ENCODE assay signal across 19 cellular contexts in the genomic region with DNA sequence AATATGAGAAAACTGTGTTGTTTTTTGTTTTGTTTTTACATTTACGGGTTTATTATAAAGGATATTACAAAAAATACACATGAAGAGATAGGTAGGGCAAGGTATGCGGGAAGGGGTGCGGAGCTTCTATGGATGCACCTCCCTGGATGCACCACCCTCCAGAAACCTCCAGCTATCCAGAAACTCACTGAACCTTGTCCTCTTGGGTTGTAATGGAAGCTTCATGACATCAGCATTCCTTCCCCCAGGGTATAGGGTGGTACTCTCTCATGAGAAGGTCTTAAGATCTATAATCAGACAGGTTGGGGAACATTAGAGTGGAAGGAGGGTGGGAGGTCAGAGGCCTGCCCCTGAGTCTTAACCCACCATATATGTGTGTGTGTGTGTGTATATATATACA.
"Had no signal": no experiment of that assay in that cellular context is flagged by ENCODE, and none has a peak within 500 bp of the region (broad histone marks: within the 10 kb centered on the region; RNA-seq: fewer than 3 reads in every experiment).

No MANE protein-coding gene starts in this region.

- H3K27ac ChIP-seq: dorsolateral prefrontal cortex, neural progenitor cell, parathyroid adenoma, right lobe of liver, suprapubic skin, upper lobe of right lung, uterus had no signal

- H3K4me1 ChIP-seq: neural progenitor cell, parathyroid adenoma, upper lobe of right lung, uterus had no signal

- H3K36me3 ChIP-seq: neural progenitor cell, right lobe of liver, suprapubic skin, upper lobe of right lung, uterus had no signal

- ATAC-seq: left lobe of liver; naive thymus-derived CD4-positive, alpha-beta T cell; right lobe of liver; stimulated activated naive CD8-positive, alpha-beta T cell treated with anti-CD3 and anti-CD28 coated beads, Interleukin-15, amount 100 ng/mL, for 72 hours; upper lobe of right lung had no signal

- H3K27me3 ChIP-seq: dorsolateral prefrontal cortex, neural progenitor cell, right lobe of liver, suprapubic skin, upper lobe of right lung, uterus had no signal

- H3K4me3 ChIP-seq: dorsolateral prefrontal cortex, lung, neural progenitor cell, right lobe of liver, smooth muscle cell, suprapubic skin, upper lobe of right lung, uterus had no signal

- DNase-seq: cortex of kidney; dorsolateral prefrontal cortex; effector CD4-positive, alpha-beta T cell; naive thymus-derived CD4-positive, alpha-beta T cell; right lobe of liver; stimulated activated CD4-positive, alpha-beta T cell treated with anti-CD3 and anti-CD28 coated beads, Interleukin-12 subunit alpha, Interleukin-12 subunit beta, amount 100 ng/mL, for 4 hours; stimulated activated CD4-positive, alpha-beta T cell treated with anti-CD3 and anti-CD28 coated beads, Interleukin-1b, Interleukin-23, amount 100 ng/mL, for 48 hours; stimulated activated CD4-positive, alpha-beta T cell treated with anti-CD3 and anti-CD28 coated beads, Interleukin-4, amount 100 ng/mL, for 1 hour; stimulated activated CD8-positive, alpha-beta memory T cell treated with anti-CD3 and anti-CD28 coated beads, Interleukin-4, amount 100 ng/mL, for 48 hours; stimulated activated naive CD4-positive, alpha-beta T cell; stimulated activated naive CD8-positive, alpha-beta T cell treated with anti-CD3 and anti-CD28 coated beads, Interleukin-15, amount 100 ng/mL, for 72 hours; upper lobe of right lung; uterus had no signal

- H3K9me3 ChIP-seq: right lobe of liver, suprapubic skin, upper lobe of right lung, uterus had no signal
